Comparison of ENCODE assay signal across 6 cellular contexts in the genomic region with DNA sequence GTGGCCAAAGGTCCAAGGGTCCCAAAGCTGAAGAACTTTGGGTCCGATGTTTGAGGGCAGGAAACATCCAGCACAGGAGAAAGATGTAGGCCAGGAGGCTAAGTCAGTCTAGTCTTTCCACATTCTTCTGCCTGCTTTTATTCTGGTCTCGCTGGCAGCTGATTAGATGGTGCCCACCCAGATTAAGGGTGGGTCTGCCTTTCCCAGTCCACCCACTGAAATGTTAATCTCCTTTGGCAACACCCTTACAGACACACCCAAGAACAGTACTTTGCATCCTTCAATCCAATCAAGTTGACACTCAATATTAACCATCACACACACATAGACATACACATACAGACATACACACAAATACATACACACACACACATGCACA. TPM values are rescaled to one million over a fixed set of nuclear protein-coding genes. Genes with fewer than 3 reads are reported as not detected.
"Had no signal": no experiment of that assay in that cellular context is flagged by ENCODE, and none has a peak within 500 bp of the region (broad histone marks: within the 10 kb centered on the region; RNA-seq: fewer than 3 reads in every experiment).

No MANE protein-coding gene starts in this region.

RNA-seq across cellular contexts. Expression of a gene that starts 29.2 kb away (rescaled TPM):
- total RNA-seq: K562, Right ventricle myocardium superior, SJSA1 had no signal
- polyA plus RNA-seq: IgD-negative memory B cell, K562 had no signal

RNA-seq across cellular contexts. Expression of a gene that starts 53.9 kb away (rescaled TPM):
- total RNA-seq: HT-29, K562, M059J, Right ventricle myocardium superior, SJSA1 had no signal
- polyA plus RNA-seq: IgD-negative memory B cell, K562 had no signal
